25 cellular contexts compared by ENCODE assay signal in the genomic region with DNA sequence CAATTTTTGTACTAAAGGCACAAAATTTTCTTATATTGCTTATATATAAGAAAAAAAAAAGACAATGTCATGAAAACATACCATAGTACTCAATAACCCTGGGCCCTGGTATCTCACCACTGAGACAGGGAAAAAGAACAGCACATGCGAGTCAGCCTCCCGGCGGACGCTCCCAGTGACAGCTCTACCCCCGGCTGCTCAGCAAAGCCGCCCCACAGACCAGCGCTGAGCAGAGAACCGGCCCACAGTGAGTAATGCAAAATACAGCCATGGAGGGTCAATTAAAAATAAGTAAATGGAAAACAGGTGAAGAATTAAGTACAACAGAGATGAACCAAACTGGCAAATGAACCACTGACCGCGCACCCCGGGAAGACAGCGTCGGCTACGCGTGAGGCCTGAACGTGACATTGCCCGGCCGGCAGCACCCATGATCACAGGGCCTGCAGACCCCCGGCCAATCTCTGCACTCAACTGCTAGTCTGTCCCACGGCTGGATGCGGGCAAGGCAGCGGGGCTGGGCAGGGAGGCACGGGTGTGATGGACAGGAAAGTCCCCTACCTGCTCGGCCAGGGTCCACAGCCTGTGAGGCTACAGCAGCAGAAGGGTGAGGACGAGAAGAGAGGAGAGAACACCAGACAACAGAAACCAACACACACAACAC.
DNase-seq lines count a peak whose midpoint lies in the region; ATAC-seq and TF ChIP-seq lines count a peak whose summit lies in the region.
"Had no signal": no experiment of that assay in that cellular context is flagged by ENCODE, and none has a peak within 500 bp of the region (broad histone marks: within the 10 kb centered on the region; RNA-seq: fewer than 3 reads in every experiment).

No MANE protein-coding gene starts in this region.

- DNase-seq in EL (peak; percentile 5), T-helper 17 cell (no peak), coronary artery (ENCODE audit: low spot score) (peak; percentile 40), osteocyte (ENCODE audit: extremely low spot score, unreplicated experiment) (peak; percentile 75), GDM1 (lab: John Stamatoyannopoulos, UW) (no peak), NCI-H526 treated with DMSO at 0.1 percent for 48 hours (lab: John Stamatoyannopoulos, UW) (no peak)
- no peak for DNase-seq in activated naive CD4-positive, alpha-beta T cell treated with anti-CD3 and anti-CD28 coated beads, Interleukin-2, amount 50 U/mL, for 72 hours (ENCODE audit: low spot score in 2 of 2)
- DNase-seq: activated naive CD4-positive, alpha-beta T cell; cerebellar nuclear complex; DMS79; effector memory CD4-positive, alpha-beta T cell; left colon; naive thymus-derived CD8-positive, alpha-beta T cell; NCI-H1417; NCI-H2171; SJCRH30; stimulated activated CD4-positive, alpha-beta T cell treated with anti-CD3 and anti-CD28 coated beads, Interleukin-1b, Interleukin-23, amount 100 ng/mL, for 48 hours; stimulated activated naive CD4-positive, alpha-beta T cell; T-helper 2 cell; trophoblast cell had no signal

- peak overlapping the region; percentile 60 for H3K4me3 Mint-ChIP-seq in T-helper 17 cell
- no peak overlapping the region for H3K4me3 Mint-ChIP-seq in osteocyte (ENCODE audit: unreplicated experiment)

- no peak overlapping the region for H3K4me3 ChIP-seq in coronary artery
- H3K4me3 ChIP-seq: SJCRH30 had no signal

- H3K27ac Mint-ChIP-seq in T-helper 17 cell (no peak overlapping the region), osteocyte (ENCODE audit: unreplicated experiment) (no peak overlapping the region)
- peak overlapping the region in 1 of 2 donors; percentile 72 for H3K27ac Mint-ChIP-seq in activated naive CD4-positive, alpha-beta T cell treated with anti-CD3 and anti-CD28 coated beads, Interleukin-2, amount 50 U/mL, for 72 hours
- H3K27ac Mint-ChIP-seq: progenitor cell of endocrine pancreas had no signal

- H3K9me3 ChIP-seq in T-helper 17 cell (ENCODE audit: control insufficient read depth, low read length, poor library complexity, severe bottlenecking) = no peaks in the 10 kb centered on the region
- H3K9me3 ChIP-seq: SJCRH30 had no signal

- no peaks in the 10 kb centered on the region for H3K9me3 Mint-ChIP-seq in osteocyte (ENCODE audit: unreplicated experiment)
- H3K9me3 Mint-ChIP-seq in activated naive CD4-positive, alpha-beta T cell treated with anti-CD3 and anti-CD28 coated beads, Interleukin-2, amount 50 U/mL, for 72 hours = no peaks in the 10 kb centered on the region
- H3K9me3 Mint-ChIP-seq: naive thymus-derived CD8-positive, alpha-beta T cell had no signal

- ATAC-seq in T-helper 17 cell = no peak
- no peak for ATAC-seq in HG02938 (IDR thresholded peaks at IDR 0.05; ENCODE audit: unreplicated experiment)
- ATAC-seq in activated naive CD4-positive, alpha-beta T cell treated with anti-CD3 and anti-CD28 coated beads, Interleukin-2, amount 50 U/mL, for 72 hours = no peak
- ATAC-seq: esophagus mucosa; left colon; naive thymus-derived CD8-positive, alpha-beta T cell had no signal

- H3K27ac ChIP-seq in coronary artery = no peak overlapping the region
- H3K27ac ChIP-seq: HL-60, SJCRH30, VCaP had no signal

- no peaks in the 10 kb centered on the region for H3K27me3 Mint-ChIP-seq in T-helper 17 cell
- H3K27me3 Mint-ChIP-seq in osteocyte (ENCODE audit: unreplicated experiment) = no peaks in the 10 kb centered on the region
- H3K27me3 Mint-ChIP-seq: naive thymus-derived CD8-positive, alpha-beta T cell; progenitor cell of endocrine pancreas had no signal

- TF ChIP-seq CTCF in coronary artery (IDR thresholded peaks at IDR 0.05) = no peak
- no peak for TF ChIP-seq CTCF in osteocyte (IDR thresholded peaks at IDR 0.05)

- H3K36me3 Mint-ChIP-seq in T-helper 17 cell (ENCODE audit: low read depth) (peaks cover 5% of the 10 kb centered on the region), osteocyte (ENCODE audit: unreplicated experiment) (peaks cover 38% of the 10 kb centered on the region)
- no peaks in the 10 kb centered on the region for H3K36me3 Mint-ChIP-seq in activated naive CD4-positive, alpha-beta T cell treated with anti-CD3 and anti-CD28 coated beads, Interleukin-2, amount 50 U/mL, for 72 hours

- H3K4me1 Mint-ChIP-seq in T-helper 17 cell = peaks cover 25% of the 10 kb centered on the region
- H3K4me1 Mint-ChIP-seq in osteocyte (ENCODE audit: unreplicated experiment) = peaks cover 36% of the 10 kb centered on the region

Comparison
In these comparisons a context has a peak if more than half of its experiments do, and no peak if none do; other contexts are left out.
1. DNase-seq: peak in EL (single experiment), coronary artery (single experiment) and osteocyte (single experiment); none in T-helper 17 cell (0 of 3), GDM1 (single experiment), NCI-H526 treated with DMSO at 0.1 percent for 48 hours (single experiment) and activated naive CD4-positive, alpha-beta T cell treated with anti-CD3 and anti-CD28 coated beads, Interleukin-2, amount 50 U/mL, for 72 hours (0 of 2).